Comparison of ENCODE assay signal across 8 cellular contexts in genomic region chr2:218009191-218010114, GRCh38. TPM values are rescaled to one million over a fixed set of nuclear protein-coding genes. Genes with fewer than 3 reads are reported as not detected.
DNase-seq lines count a peak whose midpoint lies in the region; ATAC-seq lines count a peak whose summit lies in the region.

No MANE protein-coding gene starts in this region.

- peak overlapping the region; percentile 51 for H3K4me3 ChIP-seq in iPS-11a (ENCODE audit: low read depth, low read length)

- DNase-seq in DMS53 (lab: John Stamatoyannopoulos, UW) (peak; percentile 35), DMS53 treated with DMSO at 0.1 percent for 48 hours (lab: John Stamatoyannopoulos, UW; ENCODE audit: unreplicated experiment) (no peak), DMS153 (lab: John Stamatoyannopoulos, UW) (no peak), OCI-M2 (lab: John Stamatoyannopoulos, UW; ENCODE audit: unreplicated experiment) (no peak), NCI-H2081 treated with DMSO at 0.1 percent for 48 hours (lab: John Stamatoyannopoulos, UW) (no peak)
- DNase-seq in activated naive CD8-positive, alpha-beta T cell treated with anti-CD3 and anti-CD28 coated beads, Interleukin-2, amount 10 ng/mL, durations not matched to agents 7 days and 5 days: no peak

- no peaks in the 10 kb centered on the region for H3K9me3 Mint-ChIP-seq in activated naive CD8-positive, alpha-beta T cell treated with anti-CD3 and anti-CD28 coated beads, Interleukin-2, amount 10 ng/mL, durations not matched to agents 7 days and 5 days
- no peaks in the 10 kb centered on the region for H3K9me3 Mint-ChIP-seq in stimulated activated memory B cell treated with anti-CD40 and anti-IgM and Interleukin-4, amounts not matched to agents 10 μg/mL and 1 μg/mL and 100 μg/mL, for 72 hours

- H3K27ac Mint-ChIP-seq in activated naive CD8-positive, alpha-beta T cell treated with anti-CD3 and anti-CD28 coated beads, Interleukin-2, amount 10 ng/mL, durations not matched to agents 7 days and 5 days: no peak overlapping the region
- H3K27ac Mint-ChIP-seq in stimulated activated memory B cell treated with anti-CD40 and anti-IgM and Interleukin-4, amounts not matched to agents 10 μg/mL and 1 μg/mL and 100 μg/mL, for 72 hours: no peak overlapping the region

- H3K4me3 Mint-ChIP-seq in activated naive CD8-positive, alpha-beta T cell treated with anti-CD3 and anti-CD28 coated beads, Interleukin-2, amount 10 ng/mL, durations not matched to agents 7 days and 5 days: peak overlapping the region; percentile 74
- H3K4me3 Mint-ChIP-seq in stimulated activated memory B cell treated with anti-CD40 and anti-IgM and Interleukin-4, amounts not matched to agents 10 μg/mL and 1 μg/mL and 100 μg/mL, for 72 hours: peak overlapping the region; percentile 73

- peaks cover 8% of the 10 kb centered on the region for H3K4me1 Mint-ChIP-seq in activated naive CD8-positive, alpha-beta T cell treated with anti-CD3 and anti-CD28 coated beads, Interleukin-2, amount 10 ng/mL, durations not matched to agents 7 days and 5 days
- peaks cover 21% of the 10 kb centered on the region for H3K4me1 Mint-ChIP-seq in stimulated activated memory B cell treated with anti-CD40 and anti-IgM and Interleukin-4, amounts not matched to agents 10 μg/mL and 1 μg/mL and 100 μg/mL, for 72 hours

- no peaks in the 10 kb centered on the region for H3K36me3 Mint-ChIP-seq in activated naive CD8-positive, alpha-beta T cell treated with anti-CD3 and anti-CD28 coated beads, Interleukin-2, amount 10 ng/mL, durations not matched to agents 7 days and 5 days
- no peaks in the 10 kb centered on the region for H3K36me3 Mint-ChIP-seq in stimulated activated memory B cell treated with anti-CD40 and anti-IgM and Interleukin-4, amounts not matched to agents 10 μg/mL and 1 μg/mL and 100 μg/mL, for 72 hours

- peaks cover 49% of the 10 kb centered on the region for H3K27me3 Mint-ChIP-seq in activated naive CD8-positive, alpha-beta T cell treated with anti-CD3 and anti-CD28 coated beads, Interleukin-2, amount 10 ng/mL, durations not matched to agents 7 days and 5 days
- H3K27me3 Mint-ChIP-seq in stimulated activated memory B cell treated with anti-CD40 and anti-IgM and Interleukin-4, amounts not matched to agents 10 μg/mL and 1 μg/mL and 100 μg/mL, for 72 hours: peaks cover 75% of the 10 kb centered on the region

- ATAC-seq in activated naive CD8-positive, alpha-beta T cell treated with anti-CD3 and anti-CD28 coated beads, Interleukin-2, amount 10 ng/mL, durations not matched to agents 7 days and 5 days (ENCODE audit: low read depth): no peak
- ATAC-seq in stimulated activated memory B cell treated with anti-CD40 and anti-IgM and Interleukin-4, amounts not matched to agents 10 μg/mL and 1 μg/mL and 100 μg/mL, for 72 hours: no peak

- POLR2A ChIA-PET in activated naive CD8-positive, alpha-beta T cell treated with anti-CD3 and anti-CD28 coated beads, Interleukin-2, amount 10 ng/mL, durations not matched to agents 7 days and 5 days (lab: Charles Lee): no interaction called here

RNA-seq across cellular contexts. Expression of gene TNS1, which starts 6.7 kb away (rescaled TPM):
- 10 to 100 TPM; 15.1 to 21.2 TPM for total RNA-seq in activated naive CD8-positive, alpha-beta T cell treated with anti-CD3 and anti-CD28 coated beads, Interleukin-2, amount 10 ng/mL, durations not matched to agents 7 days and 5 days

RNA-seq across cellular contexts. Expression of gene RUFY4, which starts 59.6 kb away (rescaled TPM):
- 1 to 10 TPM; 3.0 to 4.9 TPM for total RNA-seq in activated naive CD8-positive, alpha-beta T cell treated with anti-CD3 and anti-CD28 coated beads, Interleukin-2, amount 10 ng/mL, durations not matched to agents 7 days and 5 days
